In genomic region chr3:143974181-143974876, GRCh38 we compare ENCODE assay signal across 8 cellular contexts. TPM values are rescaled to one million over a fixed set of nuclear protein-coding genes. Genes with fewer than 3 reads are reported as not detected.
DNase-seq lines count a peak whose midpoint lies in the region; ATAC-seq and TF ChIP-seq lines count a peak whose summit lies in the region.

No MANE protein-coding gene starts in this region.

- H3K27ac Mint-ChIP-seq in endothelial cell (ENCODE audit: unreplicated experiment), result no peak overlapping the region

- H3K79me2 ChIP-seq in DOHH2 (ENCODE audit: control insufficient read depth, low read length) (peaks cover 70% of the 10 kb centered on the region), OCI-LY1 (ENCODE audit: insufficient read depth, low read length) (peaks cover 56% of the 10 kb centered on the region), parathyroid adenoma (peaks cover 23% of the 10 kb centered on the region)

- H3F3A ChIP-seq in DOHH2 (ENCODE audit: control insufficient read depth, insufficient read depth), result 0 out of 2 replicates have a peak, but pooled peaks cover 3% of the 10 kb centered on the region
- H3F3A ChIP-seq in OCI-LY1 (ENCODE audit: insufficient read depth, low read length), result no peaks in the 10 kb centered on the region

- H3K9me2 ChIP-seq in DOHH2 (replicated peaks; ENCODE audit: control insufficient read depth, low read length) (no peaks in the 10 kb centered on the region), OCI-LY1 (ENCODE audit: low read depth, low read length) (no peaks in the 10 kb centered on the region)

- no peak for DNase-seq in endothelial cell (ENCODE audit: low spot score)
- no peak for DNase-seq in hepatic stellate cell (ENCODE audit: low spot score)
- no peak for DNase-seq in SHP77 treated with DMSO at 0.1 percent for 48 hours (lab: John Stamatoyannopoulos, UW)
- no peak for DNase-seq in cerebellar nuclear complex (lab: John Stamatoyannopoulos, UW)

- H3K4me1 ChIP-seq in DOHH2 (ENCODE audit: control insufficient read depth, low read length) (peaks cover 45% of the 10 kb centered on the region), OCI-LY1 (ENCODE audit: insufficient read depth, low read length, severe bottlenecking) (peaks cover 58% of the 10 kb centered on the region), parathyroid adenoma (peaks cover 4% of the 10 kb centered on the region)

- TF ChIP-seq CTCF in DOHH2 (IDR thresholded peaks at IDR 0.05; ENCODE audit: low read depth, low read length, poor library complexity, severe bottlenecking), result no peak
- no peak for TF ChIP-seq CTCF in OCI-LY1 (IDR thresholded peaks at IDR 0.05; ENCODE audit: low read length)
- no peak for TF ChIP-seq CTCF in endothelial cell (IDR thresholded peaks at IDR 0.05; ENCODE audit: unreplicated experiment)
- TF ChIP-seq CTCF in parathyroid adenoma (IDR thresholded peaks at IDR 0.05), result no peak

- H3K36me3 Mint-ChIP-seq in endothelial cell (ENCODE audit: low read depth, unreplicated experiment), result peaks cover 5% of the 10 kb centered on the region

- H3K4me3 ChIP-seq in DOHH2 (ENCODE audit: low read length) (peak overlapping the region; percentile 99), OCI-LY1 (ENCODE audit: low read depth, low read length, poor library complexity, severe bottlenecking) (peak overlapping the region; percentile 77), parathyroid adenoma (ENCODE audit: low read depth, low read length) (peak overlapping the region; percentile 89)

- H3K36me3 ChIP-seq in DOHH2 (ENCODE audit: control insufficient read depth, low read length), result peaks cover 15% of the 10 kb centered on the region
- no peaks in the 10 kb centered on the region for H3K36me3 ChIP-seq in OCI-LY1 (ENCODE audit: insufficient read depth, low read length)
- no peaks in the 10 kb centered on the region for H3K36me3 ChIP-seq in parathyroid adenoma (ENCODE audit: control insufficient read depth, insufficient read depth, low read length)

- 0 out of 2 replicates have a peak overlapping the region, but pooled peaks have one; percentile 85 for H3K27ac ChIP-seq in DOHH2 (ENCODE audit: low read depth, low read length)
- peak overlapping the region; percentile 88 for H3K27ac ChIP-seq in OCI-LY1 (ENCODE audit: low read depth, low read length, poor library complexity, severe bottlenecking)
- H3K27ac ChIP-seq in parathyroid adenoma, result peak overlapping the region; percentile 99

- H2AFZ ChIP-seq in OCI-LY1 (ENCODE audit: low read length) (no peak overlapping the region), parathyroid adenoma (peak overlapping the region; percentile 94)

- H3K27me3 Mint-ChIP-seq in endothelial cell (ENCODE audit: unreplicated experiment), result peaks cover 13% of the 10 kb centered on the region

- no peaks in the 10 kb centered on the region for H3K9me3 Mint-ChIP-seq in endothelial cell (ENCODE audit: unreplicated experiment)

- H3K27me3 ChIP-seq in DOHH2 (ENCODE audit: control insufficient read depth, low read length) (no peaks in the 10 kb centered on the region), OCI-LY1 (ENCODE audit: insufficient read depth, low read length) (no peaks in the 10 kb centered on the region), parathyroid adenoma (ENCODE audit: control insufficient read depth, insufficient read depth, low read length) (no peaks in the 10 kb centered on the region)

- H3K9ac ChIP-seq in OCI-LY1 (ENCODE audit: low read length) (peak overlapping the region; percentile 82), parathyroid adenoma (no peak overlapping the region)

- ATAC-seq in GM21717 (IDR thresholded peaks at IDR 0.05; ENCODE audit: unreplicated experiment), result no peak

- H4K20me1 ChIP-seq in DOHH2 (ENCODE audit: control insufficient read depth, insufficient read depth, low read depth, low read length) (peaks cover 27% of the 10 kb centered on the region), OCI-LY1 (ENCODE audit: insufficient read depth, low read length) (peaks cover 4% of the 10 kb centered on the region; the same call in 1 of the 2 replicates)

- H3K4me1 Mint-ChIP-seq in endothelial cell (ENCODE audit: unreplicated experiment), result peaks cover 19% of the 10 kb centered on the region

- H3K4me3 Mint-ChIP-seq in endothelial cell (ENCODE audit: unreplicated experiment), result peak overlapping the region; percentile 98

- H3K9me3 ChIP-seq in DOHH2 (ENCODE audit: control insufficient read depth, insufficient read depth, low read length) (no peaks in the 10 kb centered on the region), OCI-LY1 (ENCODE audit: low read length) (no peaks in the 10 kb centered on the region), parathyroid adenoma (ENCODE audit: control insufficient read depth, low read length) (no peaks in the 10 kb centered on the region)

- peak overlapping the region; percentile 82 for H3K4me2 ChIP-seq in DOHH2 (ENCODE audit: low read length)
- peak overlapping the region; percentile 65 for H3K4me2 ChIP-seq in OCI-LY1 (ENCODE audit: low read length)
- H3K4me2 ChIP-seq in parathyroid adenoma (ENCODE audit: low read length), result peak overlapping the region; percentile 94

RNA-seq across cellular contexts. Expression of gene DIPK2A, which starts 2.7 kb away (rescaled TPM):
- 21.4 TPM for total RNA-seq in endothelial cell (ENCODE audit: unreplicated experiment)
